26 cellular contexts compared by ENCODE assay signal in genomic region chr5:10812218-10812617, GRCh38.
"Had no signal": no experiment of that assay in that cellular context is flagged by ENCODE, and none has a peak within 500 bp of the region (broad histone marks: within the 10 kb centered on the region; RNA-seq: fewer than 3 reads in every experiment).

No MANE protein-coding gene starts in this region.

- H3K9me3 ChIP-seq: ovary, psoas muscle, right lobe of liver, sigmoid colon, stomach, thoracic aorta, thyroid gland, upper lobe of left lung, vagina had no signal

- H2AFZ ChIP-seq: parathyroid adenoma had no signal

- H3K27ac ChIP-seq: ovary, parathyroid adenoma, psoas muscle, right lobe of liver, sigmoid colon, stomach, thoracic aorta, thyroid gland, tibial nerve, upper lobe of left lung, vagina had no signal

- H3K9ac ChIP-seq: parathyroid adenoma had no signal

- H3K4me3 ChIP-seq: ovary, psoas muscle, right lobe of liver, sigmoid colon, stomach, thoracic aorta, thyroid gland, tibial nerve, upper lobe of left lung, vagina had no signal

- H3K4me1 ChIP-seq: psoas muscle, right lobe of liver, sigmoid colon, stomach, thyroid gland, tibial nerve, vagina had no signal

- H3K27me3 ChIP-seq: ovary, right lobe of liver, sigmoid colon, stomach, thyroid gland, tibial nerve, upper lobe of left lung, vagina had no signal

- ATAC-seq: naive thymus-derived CD8-positive, alpha-beta T cell; natural killer cell treated with Interleukin-12 subunit alpha and Interleukin-12 subunit beta and Interleukin-15 and Interleukin-18, amount 100 ng/mL, for 72 hours; psoas muscle; right cardiac atrium; right lobe of liver; stimulated activated effector memory CD8-positive, alpha-beta T cell treated with anti-CD3 and anti-CD28 coated beads, Interleukin-12 subunit alpha, Interleukin-12 subunit beta, amount 100 ng/mL, for 72 hours; stimulated activated naive B cell treated with anti-CD40 and anti-IgM and Interleukin-4, amounts not matched to agents 10 μg/mL and 1 μg/mL and 100 μg/mL, for 72 hours had no signal

- DNase-seq: naive thymus-derived CD8-positive, alpha-beta T cell; nephron progenitor cell; occipital lobe; ovary; posterior cingulate gyrus; psoas muscle; right cardiac atrium; right lobe of liver; sigmoid colon; small intestine; stimulated activated CD4-positive, alpha-beta T cell treated with anti-CD3 and anti-CD28 coated beads, Interleukin-15, amount 100 ng/mL, for 24 hours; stimulated activated CD4-positive, alpha-beta T cell treated with anti-CD3 and anti-CD28 coated beads, Interleukin-2, amount 100 ng/mL, for 24 hours; stimulated activated CD4-positive, alpha-beta T cell treated with anti-CD3 and anti-CD28 coated beads, Interleukin-2, amount 100 ng/mL, for 48 hours; stimulated activated CD4-positive, alpha-beta T cell treated with anti-CD3 and anti-CD28 coated beads, Interleukin-4, amount 100 ng/mL, for 24 hours; stimulated activated naive B cell treated with anti-CD40 and anti-IgM and Interleukin-4, amounts not matched to agents 10 μg/mL and 1 μg/mL and 100 μg/mL, for 72 hours; stimulated activated naive CD4-positive, alpha-beta T cell treated with Interleukin-2 at 50 U/mL for 16 hours; stomach; thyroid gland; trophoblast cell; upper lobe of left lung had no signal

- H3K36me3 ChIP-seq: ovary, right lobe of liver, sigmoid colon, stomach, thoracic aorta, thyroid gland, tibial nerve, upper lobe of left lung, vagina had no signal
